ENCODE assay signal across 11 cellular contexts in genomic region chr4:186627226-186627865, GRCh38.
DNase-seq lines count a peak whose midpoint lies in the region; ATAC-seq, FAIRE-seq and TF ChIP-seq lines count a peak whose summit lies in the region.
"Had no signal": no experiment of that assay in that cellular context is flagged by ENCODE, and none has a peak within 500 bp of the region (broad histone marks: within the 10 kb centered on the region; RNA-seq: fewer than 3 reads in every experiment).

No MANE protein-coding gene starts in this region.

- no peaks in the 10 kb centered on the region for H3K36me3 ChIP-seq in GM12878 (ENCODE audit: control insufficient read depth in 2 of 2, insufficient read depth in 2 of 2, low read length in 1 of 2)

- RAD21 ChIA-PET in GM12878 (lab: Charles Lee; ENCODE audit: unreplicated experiment) = no interaction called here

- no peaks in the 10 kb centered on the region; the same call in 2 of the 3 replicates for H3K9me3 ChIP-seq in GM12878 (replicated peaks; ENCODE audit: control insufficient read depth, insufficient read depth, low read length)

- no peak for TF ChIP-seq CTCF in GM12878 (IDR thresholded peaks at IDR 0.05 in 2 of 3, conservative IDR thresholded peaks at IDR 0.05 in 1 of 3; ENCODE audit: control insufficient read depth in 2 of 3, extremely low read depth in 1 of 3, insufficient read depth in 1 of 3, low read depth in 3 of 3, low read length in 3 of 3)

- H3K27me3 ChIP-seq in GM12878 (replicated peaks in 1 of 2; ENCODE audit: control insufficient read depth in 2 of 2, insufficient read depth in 2 of 2, low read length in 1 of 2) = no peaks in the 10 kb centered on the region

- WGBS in GM12878 (ENCODE audit: insufficient coverage, insufficient replicate concordance, low lambda C conversion rate, missing lambda C conversion rate) = 69% methylated on average over 10 of the region's 10 CpGs

- no TSS peak for BruUV-seq in GM12878 (replicated peaks; lab: Mats Ljungman, UMichigan)

- no peak overlapping the region for H3K4me3 ChIP-seq in GM12878

- no peaks in the 10 kb centered on the region for H3K79me2 ChIP-seq in GM12878 (ENCODE audit: control insufficient read depth, insufficient read depth, low read length)

- no peaks in the 10 kb centered on the region for H3K4me1 ChIP-seq in GM12878 (ENCODE audit: control insufficient read depth, insufficient read depth, low read length)

- FAIRE-seq in GM12878 (lab: Jason Lieb, UNC) = no peak

- POLR2A ChIA-PET in GM12878 (lab: Charles Lee) = no interaction called here

- no peak for TF ChIP-seq EP300 in GM12878 (IDR thresholded peaks at IDR 0.05; ENCODE audit: borderline replicate concordance in 1 of 2, control insufficient read depth in 1 of 2, low read depth in 2 of 2, low read length in 2 of 2)

- H3K4me2 ChIP-seq in GM12878 (ENCODE audit: control insufficient read depth, insufficient read depth) = no peak overlapping the region

- H4K20me1 ChIP-seq in GM12878 (ENCODE audit: control insufficient read depth, insufficient read depth) = no peaks in the 10 kb centered on the region

- TF ChIP-seq RAD21 in GM12878 (IDR thresholded peaks at IDR 0.05; ENCODE audit: insufficient read depth, low read depth, low read length) = no peak

- SMC1A ChIA-PET in GM12878 (lab: Charles Lee; ENCODE audit: uncharacterized antibody, unreplicated experiment) = no interaction called here

- no peak overlapping the region for H2AFZ ChIP-seq in GM12878 (ENCODE audit: control insufficient read depth, low read depth, low read length)

- CTCF ChIA-PET in GM12878 (lab: Yijun Ruan, JAX) = no interaction called here

- no peak for TF ChIP-seq POLR2A in GM12878 (IDR thresholded peaks at IDR 0.05; ENCODE audit: low read depth, low read length)

- in situ Hi-C loops in GM12878 (cut with MboI) = no loop called here

- DNase-seq in LHCN-M2 (ENCODE audit: low read depth) (peak; percentile 36), GM12878 (ENCODE audit: low read depth, low spot score) (no peak), myocyte (ENCODE audit: low read depth) (peak; percentile 15), D341Med (ENCODE audit: low spot score) (no peak), NCI-H69 (lab: John Stamatoyannopoulos, UW) (no peak), SKM-1 (lab: John Stamatoyannopoulos, UW; ENCODE audit: unreplicated experiment) (no peak)
- DNase-seq: activated B cell treated with CpG ODN at 0.5 μM for 24 hours; NCI-H2081 treated with DMSO at 0.1 percent for 48 hours; SHP77; stimulated activated naive CD8-positive, alpha-beta T cell treated with anti-CD3 and anti-CD28 coated beads, Interleukin-15, amount 100 ng/mL, for 72 hours had no signal

- no peak overlapping the region for H3K9ac ChIP-seq in GM12878 (ENCODE audit: control insufficient read depth, insufficient read depth, low read length)

- intact Hi-C loops in GM12878 (cut with micrococcal nuclease; ENCODE audit: unreplicated experiment) = no loop called here

- no peak overlapping the region for H3K27ac ChIP-seq in GM12878 (ENCODE audit: control insufficient read depth, insufficient read depth)

- ATAC-seq in GM18867 (IDR thresholded peaks at IDR 0.05; ENCODE audit: unreplicated experiment) = peak; percentile 70
- peak; percentile 27; the same call in 1 of the 3 replicates for ATAC-seq in GM12878
- ATAC-seq: stimulated activated naive CD8-positive, alpha-beta T cell treated with anti-CD3 and anti-CD28 coated beads, Interleukin-15, amount 100 ng/mL, for 72 hours had no signal

TF ChIP-seq in GM12878, 131 proteins besides CTCF, POLR2A, EP300 and RAD21:
- TF ChIP-seq ZNF24 (IDR thresholded peaks at IDR 0.05) (peak; percentile 80), REST (IDR thresholded peaks at IDR 0.05; ENCODE audit: low read depth, low read length) (no peak), HDGF (IDR thresholded peaks at IDR 0.05) (no peak)

Comparison
In these comparisons a context has a peak if more than half of its experiments do, and no peak if none do; other contexts are left out.
1. DNase-seq: peak in LHCN-M2 (single experiment) and myocyte (single experiment); none in GM12878 (single experiment), D341Med (single experiment), NCI-H69 (single experiment) and SKM-1 (single experiment).